8 cellular contexts compared by ENCODE assay signal in genomic region chr10:61752111-61753011, GRCh38.
DNase-seq lines count a peak whose midpoint lies in the region; ATAC-seq and TF ChIP-seq lines count a peak whose summit lies in the region.

No MANE protein-coding gene starts in this region.

- intact Hi-C loops in transverse colon (cut with DNase I; ENCODE audit: low total_unique reads) = loop anchor here (5.0 kb wide), 1 partner anchor 745 kb away; no protein-coding TSS in a partner anchor

- no peak overlapping the region for H3K4me3 ChIP-seq in RWPE2 (ENCODE audit: severe bottlenecking)
- H3K4me3 ChIP-seq in fibroblast of villous mesenchyme (ENCODE audit: low read depth, low read length) = no peak overlapping the region
- H3K4me3 ChIP-seq in transverse colon = no peak overlapping the region

- 20 to 21% methylated on average over 6 of the region's 6 CpGs for WGBS in transverse colon (ENCODE audit: low coverage in 1 of 2), 2 donors

- no peak for TF ChIP-seq CTCF in RWPE2 (IDR thresholded peaks at IDR 0.05; ENCODE audit: poor library complexity, severe bottlenecking)
- no peak for TF ChIP-seq CTCF in fibroblast of villous mesenchyme (IDR thresholded peaks at IDR 0.05; ENCODE audit: insufficient read depth, low read depth, low read length)
- no peak for TF ChIP-seq CTCF in transverse colon (IDR thresholded peaks at IDR 0.05)

- H3K27me3 ChIP-seq in RWPE2 (ENCODE audit: insufficient read depth, poor library complexity, severe bottlenecking) (no peaks in the 10 kb centered on the region), transverse colon (no peaks in the 10 kb centered on the region)

- H3K27ac ChIP-seq in RWPE2 (ENCODE audit: poor library complexity, severe bottlenecking) (peak overlapping the region; percentile 49), transverse colon (peak overlapping the region; percentile 45 to 66 (median 64))

- no peak for TF ChIP-seq EP300 in transverse colon (IDR thresholded peaks at IDR 0.05; ENCODE audit: low read depth)

- DNase-seq in RWPE2 (ENCODE audit: low spot score) (no peak), fibroblast of villous mesenchyme (ENCODE audit: low read depth) (peak; percentile 60), transverse colon (no peak), NCI-H748 (lab: John Stamatoyannopoulos, UW; ENCODE audit: unreplicated experiment) (no peak)
- no peak for DNase-seq in stimulated activated naive CD4-positive, alpha-beta T cell treated with Interleukin-2 at 50 U/mL for 16 hours (lab: John Stamatoyannopoulos, UW)
- no peak for DNase-seq in activated CD4-positive, CD25-positive, alpha-beta regulatory T cell treated with anti-CD3 and anti-CD28 coated beads, Interleukin-2, amount 50 U/mL, for 72 hours

- H3K36me3 ChIP-seq in RWPE2 (ENCODE audit: low read depth) = no peaks in the 10 kb centered on the region
- H3K36me3 ChIP-seq in transverse colon = no peaks in the 10 kb centered on the region

- TF ChIP-seq POLR2A in transverse colon (IDR thresholded peaks at IDR 0.05) = no peak

- H3K9me3 ChIP-seq in RWPE2 (ENCODE audit: severe bottlenecking) (no peaks in the 10 kb centered on the region), transverse colon (no peaks in the 10 kb centered on the region)

- in situ Hi-C loops in transverse colon (cut with MboI; ENCODE audit: low pct_ligation_motif_present in 1 of 4, low pct_unique_long_range_greater_than_20kb in 1 of 4, low sequenced_read_pairs in 3 of 4) = loop anchor here in 1 of 4 donors (25.0 kb wide), 1 partner anchor 485 kb away; no protein-coding TSS in a partner anchor

- peaks cover 34% of the 10 kb centered on the region for H3K4me1 ChIP-seq in RWPE2 (ENCODE audit: insufficient read depth, poor library complexity, severe bottlenecking)
- peaks cover 14 to 27% (median 20%) of the 10 kb centered on the region in 4 donors for H3K4me1 ChIP-seq in transverse colon

- ATAC-seq in GM18511 (IDR thresholded peaks at IDR 0.05; ENCODE audit: unreplicated experiment) = peak; percentile 65
- ATAC-seq in HG02642 (IDR thresholded peaks at IDR 0.05; ENCODE audit: poor library complexity, unreplicated experiment) = peak; percentile 56
- peak; percentile 89 for ATAC-seq in RWPE2 (ENCODE audit: low read depth)
